In the genomic region with DNA sequence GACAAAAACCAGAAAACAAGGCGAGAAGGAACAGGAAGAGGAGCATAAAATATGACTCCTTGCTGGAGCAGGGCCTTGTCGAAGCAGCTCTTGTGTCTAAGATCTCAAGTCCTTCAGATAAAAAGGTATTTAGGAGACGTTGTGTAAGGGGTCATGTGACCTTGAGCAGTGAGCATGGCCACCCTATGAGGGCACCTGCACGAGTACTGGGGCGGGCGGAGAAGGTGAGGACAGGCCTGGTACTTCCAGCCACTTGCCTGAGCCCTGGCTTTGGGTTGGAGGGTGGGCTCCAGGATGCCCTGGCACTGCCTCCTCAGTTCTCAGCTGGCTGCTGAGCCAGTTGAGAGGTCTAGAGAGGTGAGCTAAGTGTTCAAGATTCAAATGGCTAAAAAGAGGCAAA, we compare ENCODE assay signal across 26 cellular contexts.
"Had no signal": no experiment of that assay in that cellular context is flagged by ENCODE, and none has a peak within 500 bp of the region (broad histone marks: within the 10 kb centered on the region; RNA-seq: fewer than 3 reads in every experiment).

No MANE protein-coding gene starts in this region.

- H3K9me3 ChIP-seq: ascending aorta, SK-N-SH had no signal

- H3K27me3 Mint-ChIP-seq: activated CD4-positive, alpha-beta T cell treated with anti-CD3 and anti-CD28 coated beads for 36 hours; activated naive CD4-positive, alpha-beta T cell treated with anti-CD3 and anti-CD28 coated beads, Interleukin-2, amount 10 ng/mL, durations not matched to agents 7 days and 5 days; activated naive CD8-positive, alpha-beta T cell treated with anti-CD3 and anti-CD28 coated beads, Interleukin-2, amount 10 ng/mL, durations not matched to agents 7 days and 5 days; naive thymus-derived CD8-positive, alpha-beta T cell; stimulated activated memory B cell treated with anti-CD40 and anti-IgM and Interleukin-4, amounts not matched to agents 10 μg/mL and 1 μg/mL and 100 μg/mL, for 72 hours; stimulated activated naive CD8-positive, alpha-beta T cell treated with anti-CD3 and anti-CD28 coated beads, Interleukin-15, amount 100 ng/mL, for 72 hours had no signal

- H3K9ac ChIP-seq: SK-N-SH had no signal

- H3K27me3 ChIP-seq: ascending aorta, brain microvascular endothelial cell had no signal

- H3K4me1 ChIP-seq: ascending aorta had no signal

- H3K4me3 ChIP-seq: ascending aorta, smooth muscle cell had no signal

- H3K27ac ChIP-seq: ascending aorta, brain microvascular endothelial cell had no signal

- H3K9me3 Mint-ChIP-seq: activated naive CD4-positive, alpha-beta T cell treated with anti-CD3 and anti-CD28 coated beads, Interleukin-2, amount 10 ng/mL, durations not matched to agents 7 days and 5 days; activated naive CD8-positive, alpha-beta T cell treated with anti-CD3 and anti-CD28 coated beads, Interleukin-2, amount 10 ng/mL, durations not matched to agents 7 days and 5 days; activated T-cell treated with anti-CD3 and anti-CD28 coated beads, Interleukin-2, amount 50 U/mL, for 72 hours; naive thymus-derived CD8-positive, alpha-beta T cell; stimulated activated memory B cell treated with anti-CD40 and anti-IgM and Interleukin-4, amounts not matched to agents 10 μg/mL and 1 μg/mL and 100 μg/mL, for 72 hours; stimulated activated naive CD8-positive, alpha-beta T cell treated with anti-CD3 and anti-CD28 coated beads, Interleukin-15, amount 100 ng/mL, for 72 hours had no signal

- DNase-seq: activated CD4-positive, alpha-beta T cell treated with anti-CD3 and anti-CD28 coated beads for 36 hours; activated CD4-positive, CD25-positive, alpha-beta regulatory T cell; activated naive CD4-positive, alpha-beta T cell treated with anti-CD3 and anti-CD28 coated beads, Interleukin-2, amount 10 ng/mL, durations not matched to agents 7 days and 5 days; activated naive CD8-positive, alpha-beta T cell treated with anti-CD3 and anti-CD28 coated beads, Interleukin-2, amount 10 ng/mL, durations not matched to agents 7 days and 5 days; activated T-cell treated with anti-CD3 and anti-CD28 coated beads for 4 hours; activated T-cell treated with anti-CD3 and anti-CD28 coated beads, Interleukin-2, amount 50 U/mL, for 72 hours; brain microvascular endothelial cell; central memory CD4-positive, alpha-beta T cell; foreskin fibroblast; head of caudate nucleus; hippocampal formation; left cardiac atrium; mesenchymal stem cell; naive thymus-derived CD8-positive, alpha-beta T cell; SK-N-SH; stimulated activated CD4-positive, alpha-beta T cell treated with anti-CD3 and anti-CD28 coated beads, Interleukin-1b, Interleukin-23, amount 100 ng/mL, for 48 hours; stimulated activated CD4-positive, alpha-beta T cell treated with anti-CD3 and anti-CD28 coated beads, Interleukin-4, amount 100 ng/mL, for 4 hours; stimulated activated CD8-positive, alpha-beta memory T cell treated with anti-CD3 and anti-CD28 coated beads, Interleukin-4, amount 100 ng/mL, for 48 hours; stimulated activated naive CD8-positive, alpha-beta T cell treated with anti-CD3 and anti-CD28 coated beads, Interleukin-15, amount 100 ng/mL, for 72 hours; substantia nigra; SW 1271; T-helper 2 cell had no signal

- H3K4me3 Mint-ChIP-seq: activated CD4-positive, alpha-beta T cell treated with anti-CD3 and anti-CD28 coated beads for 36 hours; activated naive CD4-positive, alpha-beta T cell treated with anti-CD3 and anti-CD28 coated beads, Interleukin-2, amount 10 ng/mL, durations not matched to agents 7 days and 5 days; activated naive CD8-positive, alpha-beta T cell treated with anti-CD3 and anti-CD28 coated beads, Interleukin-2, amount 10 ng/mL, durations not matched to agents 7 days and 5 days; activated T-cell treated with anti-CD3 and anti-CD28 coated beads, Interleukin-2, amount 50 U/mL, for 72 hours; naive thymus-derived CD8-positive, alpha-beta T cell; stimulated activated memory B cell treated with anti-CD40 and anti-IgM and Interleukin-4, amounts not matched to agents 10 μg/mL and 1 μg/mL and 100 μg/mL, for 72 hours; stimulated activated naive CD8-positive, alpha-beta T cell treated with anti-CD3 and anti-CD28 coated beads, Interleukin-15, amount 100 ng/mL, for 72 hours had no signal

- H3K27ac Mint-ChIP-seq: activated CD4-positive, alpha-beta T cell treated with anti-CD3 and anti-CD28 coated beads for 36 hours; activated naive CD8-positive, alpha-beta T cell treated with anti-CD3 and anti-CD28 coated beads, Interleukin-2, amount 10 ng/mL, durations not matched to agents 7 days and 5 days; activated T-cell treated with anti-CD3 and anti-CD28 coated beads, Interleukin-2, amount 50 U/mL, for 72 hours; stimulated activated memory B cell treated with anti-CD40 and anti-IgM and Interleukin-4, amounts not matched to agents 10 μg/mL and 1 μg/mL and 100 μg/mL, for 72 hours; stimulated activated naive CD8-positive, alpha-beta T cell treated with anti-CD3 and anti-CD28 coated beads, Interleukin-15, amount 100 ng/mL, for 72 hours had no signal

- ATAC-seq: activated CD4-positive, alpha-beta T cell treated with anti-CD3 and anti-CD28 coated beads for 36 hours; activated T-cell treated with anti-CD3 and anti-CD28 coated beads, Interleukin-2, amount 50 U/mL, for 72 hours; esophagus mucosa; left cardiac atrium; naive thymus-derived CD8-positive, alpha-beta T cell; stimulated activated memory B cell treated with anti-CD40 and anti-IgM and Interleukin-4, amounts not matched to agents 10 μg/mL and 1 μg/mL and 100 μg/mL, for 72 hours; stimulated activated naive CD8-positive, alpha-beta T cell treated with anti-CD3 and anti-CD28 coated beads, Interleukin-15, amount 100 ng/mL, for 72 hours had no signal

- H3K4me2 ChIP-seq: SK-N-SH, smooth muscle cell had no signal
